In genomic region chr9:134063876-134064450, GRCh38 we compare ENCODE assay signal across 16 cellular contexts. TPM values are rescaled to one million over a fixed set of nuclear protein-coding genes. Genes with fewer than 3 reads are reported as not detected.
A peak's percentile ranks its signal among the peaks of the same experiment; 100 is the strongest.
DNase-seq lines count a peak whose midpoint lies in the region; ATAC-seq and TF ChIP-seq lines count a peak whose summit lies in the region.
"Had no signal": no experiment of that assay in that cellular context is flagged by ENCODE, and none has a peak within 500 bp of the region (broad histone marks: within the 10 kb centered on the region; RNA-seq: fewer than 3 reads in every experiment).

No MANE protein-coding gene starts in this region.

- peaks cover 85% of the 10 kb centered on the region for H3K79me2 ChIP-seq in DND-41 (ENCODE audit: insufficient read depth, low read length)
- H3K79me2 ChIP-seq in Loucy (ENCODE audit: insufficient read depth, low read length) = peaks cover 84% of the 10 kb centered on the region
- peaks cover 79% of the 10 kb centered on the region for H3K79me2 ChIP-seq in osteoblast (ENCODE audit: insufficient read depth, low read length)

- no peaks in the 10 kb centered on the region for H3K36me3 Mint-ChIP-seq in glutamatergic neuron (ENCODE audit: unreplicated experiment)
- no peaks in the 10 kb centered on the region for H3K36me3 Mint-ChIP-seq in CD8-positive, alpha-beta T cell

- H3K9me2 ChIP-seq in Loucy (replicated peaks; ENCODE audit: low read depth, low read length) = no peaks in the 10 kb centered on the region

- H3K4me3 Mint-ChIP-seq in glutamatergic neuron (ENCODE audit: unreplicated experiment) = peak overlapping the region; percentile 78
- no peak overlapping the region for H3K4me3 Mint-ChIP-seq in CD8-positive, alpha-beta T cell

- peaks cover 16% of the 10 kb centered on the region for H3K27me3 Mint-ChIP-seq in glutamatergic neuron (ENCODE audit: unreplicated experiment)
- H3K27me3 Mint-ChIP-seq in CD8-positive, alpha-beta T cell (ENCODE audit: low read depth) = peaks cover 3% of the 10 kb centered on the region

- intact Hi-C loops in CD8-positive, alpha-beta T cell (cut with DNase I, micrococcal nuclease) = loop anchor here in 1 of 2 experiments (10.0 kb wide), 1 partner anchor 919 kb away; no protein-coding TSS in a partner anchor

- no peak for ATAC-seq in DND-41 (ENCODE audit: insufficient read depth, low read depth)
- ATAC-seq in CD8-positive, alpha-beta T cell = no peak
- ATAC-seq: HCT116 had no signal

- H3K27ac Mint-ChIP-seq in glutamatergic neuron (ENCODE audit: unreplicated experiment) = no peak overlapping the region
- no peak overlapping the region for H3K27ac Mint-ChIP-seq in CD8-positive, alpha-beta T cell

- H3K27me3 ChIP-seq in DND-41 (ENCODE audit: insufficient read depth, low read length, poor library complexity) (no peaks in the 10 kb centered on the region), Loucy (ENCODE audit: insufficient read depth, low read length, poor library complexity, severe bottlenecking) (no peaks in the 10 kb centered on the region), osteoblast (ENCODE audit: insufficient read depth, low read length) (no peaks in the 10 kb centered on the region)
- no peaks in the 10 kb centered on the region for H3K27me3 ChIP-seq in CD8-positive, alpha-beta T cell (ENCODE audit: insufficient read depth, low read length)
- H3K27me3 ChIP-seq: MG63, SJCRH30 had no signal

- peaks cover 25% of the 10 kb centered on the region for H3K4me1 ChIP-seq in DND-41 (ENCODE audit: insufficient read depth, low read length)
- H3K4me1 ChIP-seq in Loucy (ENCODE audit: insufficient read depth, low read length, poor library complexity, severe bottlenecking) = peaks cover 17% of the 10 kb centered on the region
- H3K4me1 ChIP-seq in osteoblast (ENCODE audit: insufficient read depth, low read length) = peaks cover 34% of the 10 kb centered on the region
- peaks cover 34% of the 10 kb centered on the region for H3K4me1 ChIP-seq in CD8-positive, alpha-beta T cell (ENCODE audit: insufficient read depth, low read length)

- H3K4me1 Mint-ChIP-seq in glutamatergic neuron (ENCODE audit: low read depth, unreplicated experiment) = peaks cover 27% of the 10 kb centered on the region
- peaks cover 56% of the 10 kb centered on the region for H3K4me1 Mint-ChIP-seq in CD8-positive, alpha-beta T cell (ENCODE audit: low read depth)

- H3K9me3 ChIP-seq in DND-41 (ENCODE audit: insufficient read depth, low read length, severe bottlenecking) (no peaks in the 10 kb centered on the region), Loucy (ENCODE audit: insufficient read depth, low read depth, low read length) (no peaks in the 10 kb centered on the region), osteoblast (ENCODE audit: low read depth, low read length) (no peaks in the 10 kb centered on the region)
- no peaks in the 10 kb centered on the region for H3K9me3 ChIP-seq in CD8-positive, alpha-beta T cell (ENCODE audit: low read length)
- H3K9me3 ChIP-seq: Caco-2, MG63, SJCRH30 had no signal

- DNase-seq in DND-41 (no peak), glutamatergic neuron (peak; percentile 18), osteoblast (ENCODE audit: insufficient read length, low spot score, missing footprints) (peak; percentile 57), glomerular visceral epithelial cell (ENCODE audit: extremely low spot score) (no peak)
- no peak for DNase-seq in CD8-positive, alpha-beta T cell
- no peak for DNase-seq in activated T-cell treated with anti-CD3 and anti-CD28 coated beads, Interleukin-2, amount 50 U/mL, for 48 hours
- no peak for DNase-seq in stimulated activated naive CD4-positive, alpha-beta T cell treated with Interleukin-2 at 50 U/mL for 16 hours (lab: John Stamatoyannopoulos, UW)
- DNase-seq: MG63, NCI-H1105, NCI-H187, NCI-H69, OCI-M1, SJCRH30 had no signal

- TF ChIP-seq CTCF in DND-41 (IDR thresholded peaks at IDR 0.05; ENCODE audit: borderline replicate concordance, extremely low read depth, low read length, poor library complexity, severe bottlenecking) (no peak), Loucy (conservative IDR thresholded peaks at IDR 0.05; ENCODE audit: low read length) (no peak), glutamatergic neuron (IDR thresholded peaks at IDR 0.05; ENCODE audit: partially characterized antibody, unreplicated experiment) (no peak), osteoblast (IDR thresholded peaks at IDR 0.05; ENCODE audit: extremely low read depth, low read depth, low read length) (no peak)
- no peak for TF ChIP-seq CTCF in CD8-positive, alpha-beta T cell (IDR thresholded peaks at IDR 0.05)

- H3K4me3 ChIP-seq in DND-41 (ENCODE audit: low read depth in 1 of 2, low read length in 2 of 2) = no peak overlapping the region
- no peak overlapping the region for H3K4me3 ChIP-seq in Loucy (ENCODE audit: low read length, poor library complexity, severe bottlenecking)
- no peak overlapping the region for H3K4me3 ChIP-seq in osteoblast (ENCODE audit: insufficient read depth, low read length)
- H3K4me3 ChIP-seq in CD8-positive, alpha-beta T cell (ENCODE audit: low read depth, low read length) = no peak overlapping the region
- H3K4me3 ChIP-seq: MG63, SJCRH30 had no signal

- POLR2A ChIA-PET in CD8-positive, alpha-beta T cell (lab: Charles Lee) = interaction anchor here (1.2 kb wide), 1 partner anchor 1032 kb away, joined by 4 read pairs; no protein-coding TSS in a partner anchor

- H3K36me3 ChIP-seq in DND-41 (ENCODE audit: insufficient read depth, low read length) = peaks cover 15% of the 10 kb centered on the region; the same call in 1 of the 2 replicates
- H3K36me3 ChIP-seq in Loucy (ENCODE audit: insufficient read depth, low read length) = no peaks in the 10 kb centered on the region
- H3K36me3 ChIP-seq in osteoblast (ENCODE audit: insufficient read depth, low read length) = no peaks in the 10 kb centered on the region
- H3K36me3 ChIP-seq in CD8-positive, alpha-beta T cell (ENCODE audit: insufficient read depth, low read length) = no peaks in the 10 kb centered on the region
- H3K36me3 ChIP-seq: SJCRH30 had no signal

- H3K4me2 ChIP-seq in DND-41 (ENCODE audit: insufficient read depth, low read length) (peak overlapping the region; percentile 36; the same call in 1 of the 2 replicates), Loucy (ENCODE audit: low read depth, low read length, poor library complexity, severe bottlenecking) (peak overlapping the region; percentile 85), osteoblast (ENCODE audit: insufficient read depth, low read length) (no peak overlapping the region)

- H2AFZ ChIP-seq in DND-41 (ENCODE audit: low read depth, low read length) = no peak overlapping the region
- H2AFZ ChIP-seq in Loucy (ENCODE audit: low read length) = no peak overlapping the region
- H2AFZ ChIP-seq in osteoblast (ENCODE audit: low read length) = no peak overlapping the region

- H3K9me3 Mint-ChIP-seq in glutamatergic neuron (ENCODE audit: unreplicated experiment) = peaks cover 10% of the 10 kb centered on the region
- no peaks in the 10 kb centered on the region for H3K9me3 Mint-ChIP-seq in CD8-positive, alpha-beta T cell

- H4K20me1 ChIP-seq in DND-41 (ENCODE audit: insufficient read depth, low read length) = peaks cover 70% of the 10 kb centered on the region
- H4K20me1 ChIP-seq in Loucy (ENCODE audit: insufficient read depth, low read length, poor library complexity, severe bottlenecking) = peaks cover 76% of the 10 kb centered on the region
- peaks cover 53% of the 10 kb centered on the region for H4K20me1 ChIP-seq in osteoblast (ENCODE audit: insufficient read depth, low read length)

- CTCF ChIA-PET in CD8-positive, alpha-beta T cell (lab: Charles Lee) = interaction anchor here (0.7 to 1.0 kb wide), 2 partner anchors 8 to 24 kb away, joined by 3 read pairs; no protein-coding TSS in a partner anchor

- no peak overlapping the region for H3K27ac ChIP-seq in DND-41 (ENCODE audit: low read length)
- H3K27ac ChIP-seq in osteoblast (ENCODE audit: low read depth, low read length) = no peak overlapping the region
- no peak overlapping the region for H3K27ac ChIP-seq in CD8-positive, alpha-beta T cell (ENCODE audit: low read depth, low read length)
- H3K27ac ChIP-seq: SJCRH30 had no signal

- 0 out of 2 replicates have a peak, but pooled peaks cover 2% of the 10 kb centered on the region for H3F3A ChIP-seq in Loucy (ENCODE audit: low read depth)

- H3K9ac ChIP-seq in DND-41 (ENCODE audit: low read depth, low read length) (no peak overlapping the region), Loucy (ENCODE audit: low read depth, low read length, poor library complexity, severe bottlenecking) (no peak overlapping the region)

RNA-seq across cellular contexts. Expression of gene BRD3, which starts 3.9 kb away (rescaled TPM):
- total RNA-seq in glutamatergic neuron (ENCODE audit: unreplicated experiment) (128 TPM), osteoblast (6.9 and 10.9 TPM in 2 replicates)
- 10 to 100 TPM; 34.3 to 41.4 TPM for total RNA-seq in CD8-positive, alpha-beta T cell

RNA-seq across cellular contexts. Expression of gene BRD3OS, which starts 38.7 kb away (rescaled TPM):
- total RNA-seq in glutamatergic neuron (ENCODE audit: unreplicated experiment) = 31.6 TPM
- total RNA-seq in osteoblast = 23.0 and 26.1 TPM in 2 replicates
- 1 to 10 TPM; 3.3 to 4.2 TPM for total RNA-seq in CD8-positive, alpha-beta T cell

Comparison
In these comparisons a context has a peak if more than half of its experiments do, and no peak if none do; other contexts are left out.
1. DNase-seq: peak in glutamatergic neuron (single experiment) and osteoblast (single experiment); none in DND-41 (single experiment), CD8-positive, alpha-beta T cell (0 of 7), glomerular visceral epithelial cell (single experiment), activated T-cell treated with anti-CD3 and anti-CD28 coated beads, Interleukin-2, amount 50 U/mL, for 48 hours (0 of 2) and stimulated activated naive CD4-positive, alpha-beta T cell treated with Interleukin-2 at 50 U/mL for 16 hours (single experiment).